In genomic region chr17:79393358-79394038, GRCh38 we compare ENCODE assay signal across 8 cellular contexts.
DNase-seq lines count a peak whose midpoint lies in the region; ATAC-seq and TF ChIP-seq lines count a peak whose summit lies in the region.

No MANE protein-coding gene starts in this region.

- TF ChIP-seq POLR2A in gastroesophageal sphincter (IDR thresholded peaks at IDR 0.05) (no peak), tibial nerve (IDR thresholded peaks at IDR 0.05) (no peak)

- TF ChIP-seq CTCF in gastroesophageal sphincter (IDR thresholded peaks at IDR 0.05) (peak in 3 of 4 experiments; percentile 82 to 92 (median 88)), osteoblast (IDR thresholded peaks at IDR 0.05; ENCODE audit: extremely low read depth, low read depth, low read length) (peak; percentile 93), tibial nerve (IDR thresholded peaks at IDR 0.05) (peak; percentile 83 to 89 (median 87))

- no peak overlapping the region for H3K4me2 ChIP-seq in osteoblast (ENCODE audit: insufficient read depth, low read length)

- H3K36me3 ChIP-seq in SJSA1 = no peaks in the 10 kb centered on the region
- H3K36me3 ChIP-seq in gastroesophageal sphincter = no peaks in the 10 kb centered on the region
- no peaks in the 10 kb centered on the region for H3K36me3 ChIP-seq in osteoblast (ENCODE audit: insufficient read depth, low read length)
- H3K36me3 ChIP-seq in tibial nerve = no peaks in the 10 kb centered on the region

- ATAC-seq in gastroesophageal sphincter (peak; percentile 74), HG02981 (IDR thresholded peaks at IDR 0.05; ENCODE audit: unreplicated experiment) (no peak)

- TF ChIP-seq EP300 in gastroesophageal sphincter (IDR thresholded peaks at IDR 0.05) (no peak), tibial nerve (IDR thresholded peaks at IDR 0.05) (no peak)

- peaks cover 4% of the 10 kb centered on the region for H3K9me3 ChIP-seq in SJSA1 (replicated peaks)
- no peaks in the 10 kb centered on the region for H3K9me3 ChIP-seq in gastroesophageal sphincter
- H3K9me3 ChIP-seq in osteoblast (ENCODE audit: low read depth, low read length) = no peaks in the 10 kb centered on the region
- no peaks in the 10 kb centered on the region for H3K9me3 ChIP-seq in tibial nerve

- WGBS in gastroesophageal sphincter (ENCODE audit: low coverage in 1 of 2), 2 donors = 78 to 83% methylated on average over 6 to 13 of the region's 30 CpGs
- WGBS in tibial nerve, 2 donors = 46 to 52% methylated on average over 28 to 29 of the region's 30 CpGs

- H4K20me1 ChIP-seq in osteoblast (ENCODE audit: insufficient read depth, low read length) = peaks cover 9% of the 10 kb centered on the region

- peaks cover 96% of the 10 kb centered on the region for H3K27me3 ChIP-seq in SJSA1 (replicated peaks)
- H3K27me3 ChIP-seq in gastroesophageal sphincter = peaks cover 98% of the 10 kb centered on the region
- peaks cover 31% of the 10 kb centered on the region for H3K27me3 ChIP-seq in osteoblast (ENCODE audit: insufficient read depth, low read length)
- peaks cover 0 to 93% of the 10 kb centered on the region in 2 donors for H3K27me3 ChIP-seq in tibial nerve

- DNase-seq in EL (peak; percentile 54), M059J (ENCODE audit: low read depth) (peak; percentile 48), SJSA1 (ENCODE audit: low read depth in 1 of 2, low spot score in 2 of 2) (peak; percentile 68 to 82), osteoblast (ENCODE audit: insufficient read length, low spot score, missing footprints) (peak; percentile 99), tibial nerve (ENCODE audit: low spot score in 2 of 2) (peak; percentile 70 to 87)
- peak; percentile 73 for DNase-seq in activated naive CD4-positive, alpha-beta T cell treated with Interleukin-2 at 50 U/mL for 16 hours

- H3K27ac ChIP-seq in SJSA1 (no peak overlapping the region), gastroesophageal sphincter (no peak overlapping the region), osteoblast (ENCODE audit: low read depth, low read length) (no peak overlapping the region), tibial nerve (no peak overlapping the region)

- no peak overlapping the region for H2AFZ ChIP-seq in osteoblast (ENCODE audit: low read length)

- no peaks in the 10 kb centered on the region for H3K4me1 ChIP-seq in SJSA1 (replicated peaks)
- peaks cover 0 to 11% (median 0%) of the 10 kb centered on the region in 3 donors for H3K4me1 ChIP-seq in gastroesophageal sphincter
- no peaks in the 10 kb centered on the region for H3K4me1 ChIP-seq in osteoblast (ENCODE audit: insufficient read depth, low read length)
- peaks cover 0 to 5% (median 0%) of the 10 kb centered on the region in 4 donors for H3K4me1 ChIP-seq in tibial nerve

- H3K79me2 ChIP-seq in osteoblast (ENCODE audit: insufficient read depth, low read length) = no peaks in the 10 kb centered on the region

- H3K4me3 ChIP-seq in SJSA1 (no peak overlapping the region), gastroesophageal sphincter (no peak overlapping the region), osteoblast (ENCODE audit: insufficient read depth, low read length) (no peak overlapping the region), tibial nerve (no peak overlapping the region)

Comparison
In these comparisons a context has a peak if more than half of its experiments do, and no peak if none do; other contexts are left out.
1. DNase-seq: peak in every context shown above with its lines; median percentile 99 in osteoblast; 78 in tibial nerve; 75 in SJSA1; 73 in activated naive CD4-positive, alpha-beta T cell treated with Interleukin-2 at 50 U/mL for 16 hours; 54 in EL; 48 in M059J.